8 cellular contexts compared by ENCODE assay signal in genomic region chr1:172390620-172391491, GRCh38. TPM values are rescaled to one million over a fixed set of nuclear protein-coding genes. Genes with fewer than 3 reads are reported as not detected.
DNase-seq lines count a peak whose midpoint lies in the region; ATAC-seq, FAIRE-seq and TF ChIP-seq lines count a peak whose summit lies in the region.

No MANE protein-coding gene starts in this region.

- no peak overlapping the region for H3K9ac ChIP-seq in mammary epithelial cell (ENCODE audit: insufficient read depth, low read length)

- H4K20me1 ChIP-seq in mammary epithelial cell (ENCODE audit: insufficient read depth, low read length): no peaks in the 10 kb centered on the region

- H2AFZ ChIP-seq in mammary epithelial cell (ENCODE audit: low read depth, low read length): no peak overlapping the region

- TF ChIP-seq POLR2A in breast epithelium (IDR thresholded peaks at IDR 0.05): no peak
- TF ChIP-seq POLR2A in erythroblast (IDR thresholded peaks at IDR 0.05; ENCODE audit: low read length): no peak
- no peak for TF ChIP-seq POLR2A in H54 (IDR thresholded peaks at IDR 0.05; ENCODE audit: low read depth, low read length)

- peak; percentile 72 for ATAC-seq in HG03196 (IDR thresholded peaks at IDR 0.05; ENCODE audit: unreplicated experiment)
- peak; percentile 70 for ATAC-seq in esophagus mucosa

- H3K27me3 ChIP-seq in breast epithelium (no peaks in the 10 kb centered on the region), mammary epithelial cell (ENCODE audit: insufficient read depth, low read length) (no peaks in the 10 kb centered on the region)

- intact Hi-C loops in breast epithelium (cut with DNase I; ENCODE audit: low total_unique reads): no loop called here
- intact Hi-C loops in mammary epithelial cell (cut with micrococcal nuclease): no loop called here

- FAIRE-seq in H54 (lab: Jason Lieb, UNC): no peak

- no peaks in the 10 kb centered on the region for H3K79me2 ChIP-seq in mammary epithelial cell (ENCODE audit: insufficient read depth, low read length)

- in situ Hi-C loops in mammary epithelial cell (cut with MboI; ENCODE audit: low sequenced_read_pairs in 2 of 2): loop anchor here in 1 of 2 donors (25.0 kb wide), 1 partner anchor 104 kb away; no protein-coding TSS in a partner anchor

- dilution Hi-C loops in mammary epithelial cell (cut with HindIII; ENCODE audit: low sequenced_read_pairs): no loop called here

- H3K36me3 ChIP-seq in breast epithelium (no peaks in the 10 kb centered on the region), mammary epithelial cell (ENCODE audit: insufficient read depth, low read length) (no peaks in the 10 kb centered on the region)

- peak overlapping the region; percentile 64 to 86 for H3K27ac ChIP-seq in breast epithelium
- no peak overlapping the region for H3K27ac ChIP-seq in mammary epithelial cell (ENCODE audit: insufficient read depth, low read depth, low read length)

- WGBS in mammary epithelial cell (ENCODE audit: low coverage, missing lambda C conversion rate): 89% methylated on average over 9 of the region's 9 CpGs

- H3K4me2 ChIP-seq in mammary epithelial cell (ENCODE audit: insufficient read depth, low read depth, low read length): no peak overlapping the region

- TF ChIP-seq CTCF in breast epithelium (IDR thresholded peaks at IDR 0.05): no peak
- no peak for TF ChIP-seq CTCF in mammary epithelial cell (conservative IDR thresholded peaks at IDR 0.05 in 1 of 2, IDR thresholded peaks at IDR 0.05 in 1 of 2; ENCODE audit: extremely low read depth in 1 of 2, insufficient read depth in 1 of 2, low read depth in 1 of 2, low read length in 2 of 2)

- DNase-seq in breast epithelium (ENCODE audit: low spot score in 2 of 2): no peak
- no peak for DNase-seq in mammary epithelial cell
- peak; percentile 86 for DNase-seq in renal cortical epithelial cell (ENCODE audit: low read depth)
- DNase-seq in erythroblast (lab: John Stamatoyannopoulos, UW): no peak
- no peak for DNase-seq in activated T-cell treated with anti-CD3 and anti-CD28 coated beads, Interleukin-2, amount 50 U/mL, for 48 hours
- DNase-seq in H54 (ENCODE audit: insufficient read length, low spot score): no peak

- peak overlapping the region; percentile 18 to 47 (median 31) for H3K4me3 ChIP-seq in breast epithelium
- H3K4me3 ChIP-seq in mammary epithelial cell (replicated peaks in 1 of 3; ENCODE audit: insufficient read depth in 1 of 3, low read depth in 2 of 3, low read length in 3 of 3): no peak overlapping the region

- CTCF ChIA-PET in mammary epithelial cell (lab: Charles Lee; ENCODE audit: low non-redundant PET): no interaction called here

- no TSS peak for BruUV-seq in mammary epithelial cell (replicated peaks; lab: Mats Ljungman, UMichigan)

- no peaks in the 10 kb centered on the region for H3K9me3 ChIP-seq in breast epithelium
- H3K9me3 ChIP-seq in mammary epithelial cell (replicated peaks; ENCODE audit: insufficient read depth, low read length): no peaks in the 10 kb centered on the region

- H3K4me1 ChIP-seq in breast epithelium (no peaks in the 10 kb centered on the region), mammary epithelial cell (ENCODE audit: insufficient read depth, low read length) (no peaks in the 10 kb centered on the region)

RNA-seq across cellular contexts. Expression of gene C1orf105, which starts 29.6 kb away (rescaled TPM):
- total RNA-seq in breast epithelium (not detected), mammary epithelial cell (not detected), esophagus mucosa (not detected), renal cortical epithelial cell (not detected in 2 replicates)
- not detected for polyA plus RNA-seq in mammary epithelial cell
- polyA minus RNA-seq in mammary epithelial cell: not detected

RNA-seq across cellular contexts. Expression of gene PIGC, which starts 53.0 kb away (rescaled TPM):
- total RNA-seq in breast epithelium (10 to 100 TPM; 20.3 to 39.2 (median 29.3) TPM), mammary epithelial cell (10 to 100 TPM; 17.7 to 18.3 TPM), esophagus mucosa (11.7 TPM), renal cortical epithelial cell (23.6 and 31.7 TPM in 2 replicates)
- 18.5 TPM for polyA plus RNA-seq in mammary epithelial cell
- 15.7 TPM for polyA minus RNA-seq in mammary epithelial cell

Comparison
In these comparisons a context has a peak if more than half of its experiments do, and no peak if none do; other contexts are left out.
1. H3K4me3 ChIP-seq: peak in breast epithelium (3 of 3); none in mammary epithelial cell (0 of 3).